1 cellular context compared by ENCODE assay signal in the genomic region with DNA sequence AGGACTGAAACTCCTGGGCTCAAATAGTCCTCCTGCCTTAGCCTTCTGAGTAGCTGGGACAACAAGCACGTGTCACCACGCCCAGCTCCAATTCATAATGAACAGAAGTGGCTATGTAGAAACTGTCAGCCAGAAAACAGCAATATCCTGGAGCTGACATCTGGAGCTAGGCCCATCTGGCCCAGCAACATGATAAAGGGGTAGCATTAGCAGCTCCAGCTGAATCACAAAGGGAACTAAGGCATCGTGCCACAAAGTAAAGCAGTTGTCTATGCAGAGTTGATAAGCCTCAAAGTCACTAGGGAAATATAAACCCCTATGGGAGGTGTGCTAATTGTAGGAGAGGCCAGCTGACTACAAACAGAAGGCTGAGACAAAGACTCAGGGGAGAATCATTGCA.
TF ChIP-seq lines count a peak whose summit lies in the region.

No MANE protein-coding gene starts in this region.

TF ChIP-seq in SK-N-SH, 30 proteins besides CTCF, POLR2A, EP300 and RAD21 (continued from another document):
- TF ChIP-seq, protein P1, sequence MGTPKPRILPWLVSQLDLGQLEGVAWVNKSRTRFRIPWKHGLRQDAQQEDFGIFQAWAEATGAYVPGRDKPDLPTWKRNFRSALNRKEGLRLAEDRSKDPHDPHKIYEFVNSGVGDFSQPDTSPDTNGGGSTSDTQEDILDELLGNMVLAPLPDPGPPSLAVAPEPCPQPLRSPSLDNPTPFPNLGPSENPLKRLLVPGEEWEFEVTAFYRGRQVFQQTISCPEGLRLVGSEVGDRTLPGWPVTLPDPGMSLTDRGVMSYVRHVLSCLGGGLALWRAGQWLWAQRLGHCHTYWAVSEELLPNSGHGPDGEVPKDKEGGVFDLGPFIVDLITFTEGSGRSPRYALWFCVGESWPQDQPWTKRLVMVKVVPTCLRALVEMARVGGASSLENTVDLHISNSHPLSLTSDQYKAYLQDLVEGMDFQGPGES (IDR thresholded peaks at IDR 0.05; ENCODE audit: low read depth, low read length): no peak
